In genomic region chr14:34634360-34634771, GRCh38 we compare ENCODE assay signal across 1 cellular context.
TF ChIP-seq lines count a peak whose summit lies in the region.
"Not testable (repeated sequence)": the region's sequence is repeated elsewhere in the genome, so short reads cannot be mapped to it uniquely, and the experiment has no call there.

No MANE protein-coding gene starts in this region.

TF ChIP-seq in K562, 482 proteins besides CTCF, POLR2A, EP300 and RAD21 (continues in another document):
- TF ChIP-seq ADNP (tag; IDR thresholded peaks at IDR 0.05) = peak; percentile 82
- TF ChIP-seq HDAC1 (IDR thresholded peaks at IDR 0.05) = peak in 1 of 2 experiments; percentile 41; a peak in 1 of 4 replicates
- peak; percentile 60; the same call in 1 of the 2 replicates for TF ChIP-seq SMARCE1 (IDR thresholded peaks at IDR 0.05)
- peak in 1 of 2 experiments; percentile 38; a peak in 1 of 4 replicates for TF ChIP-seq RCOR1 (IDR thresholded peaks at IDR 0.05; ENCODE audit: borderline replicate concordance in 1 of 2, low read depth in 2 of 2, low read length in 2 of 2)
- TF ChIP-seq CEBPG (CRISPR knock-in tag; IDR thresholded peaks at IDR 0.05) = peak; percentile 79
- TF ChIP-seq CEBPG (tag; conservative IDR thresholded peaks at IDR 0.05 in 1 of 2, IDR thresholded peaks at IDR 0.05 in 1 of 2) = peak in 1 of 2 experiments; percentile 77; a peak in 2 of 4 replicates
- 0 out of 4 replicates have a peak, but pooled peaks of 1 of the 2 experiments have one; percentile 28 for TF ChIP-seq MNT (conservative IDR thresholded peaks at IDR 0.05)
- peak; percentile 64; the same call in 1 of the 2 replicates for TF ChIP-seq MAX (CRISPR knock-in tag; IDR thresholded peaks at IDR 0.05)
- peak; percentile 54; the same call in 1 of the 2 replicates for TF ChIP-seq MYC (IDR thresholded peaks at IDR 0.05; ENCODE audit: low read depth, low read length)
- TF ChIP-seq MYC (CRISPR knock-in tag; IDR thresholded peaks at IDR 0.05; ENCODE audit: borderline replicate concordance, low read depth); NR2C2 (CRISPR knock-in tag; IDR thresholded peaks at IDR 0.05): not testable (repeated sequence)
- peak; percentile 68; the same call in 1 of the 2 replicates for TF ChIP-seq HDAC2 (IDR thresholded peaks at IDR 0.05)
- TF ChIP-seq NCOR1 (IDR thresholded peaks at IDR 0.05) = peak; percentile 56
- peak; percentile 65 for TF ChIP-seq CBFA2T2 (conservative IDR thresholded peaks at IDR 0.05)
- 0 out of 4 replicates have a peak, but pooled peaks of 1 of the 2 experiments have one; percentile 29 for TF ChIP-seq FOXK2 (conservative IDR thresholded peaks at IDR 0.05 in 1 of 2, IDR thresholded peaks at IDR 0.05 in 1 of 2; ENCODE audit: low read depth in 2 of 2)
- TF ChIP-seq TAL1 (IDR thresholded peaks at IDR 0.05) = peak; percentile 63; the same call in 1 of the 2 replicates
- peak; percentile 63 for TF ChIP-seq DPF2 (IDR thresholded peaks at IDR 0.05)
- 0 out of 2 replicates have a peak, but pooled peaks have one; percentile 17 for TF ChIP-seq CC2D1A (IDR thresholded peaks at IDR 0.05)
- peak; percentile 55; the same call in 1 of the 2 replicates for TF ChIP-seq ESRRA (IDR thresholded peaks at IDR 0.05; ENCODE audit: borderline replicate concordance, low read depth)
- TF ChIP-seq CXXC5 (CRISPR knock-in tag; IDR thresholded peaks at IDR 0.05) = peak; percentile 38; the same call in 1 of the 2 replicates
- peak; percentile 44 for TF ChIP-seq VEZF1 (CRISPR knock-in tag; IDR thresholded peaks at IDR 0.05)
- TF ChIP-seq RAD51 (IDR thresholded peaks at IDR 0.05; ENCODE audit: borderline replicate concordance, low read depth) = peak; percentile 25; the same call in 1 of the 2 replicates
- 0 out of 2 replicates have a peak, but pooled peaks have one; percentile 21 for TF ChIP-seq MTA2 (IDR thresholded peaks at IDR 0.05; ENCODE audit: low read depth)
- peak in 1 of 2 experiments; percentile 48 for TF ChIP-seq E2F6 (IDR thresholded peaks at IDR 0.05; ENCODE audit: borderline replicate concordance in 1 of 2, extremely low read depth in 1 of 2, insufficient read depth in 1 of 2, insufficient read length in 1 of 2, low read depth in 1 of 2, low read length in 1 of 2, poor library complexity in 1 of 2, severe bottlenecking in 1 of 2)
- TF ChIP-seq ZNF384 (IDR thresholded peaks at IDR 0.05; ENCODE audit: low read depth, low read length) = peak; percentile 91
- TF ChIP-seq MGA (IDR thresholded peaks at IDR 0.05) = peak; percentile 75
- peak; percentile 60; the same call in 1 of the 2 replicates for TF ChIP-seq SMARCA4 (IDR thresholded peaks at IDR 0.05)
- TF ChIP-seq MLLT1 (IDR thresholded peaks at IDR 0.05) = peak in 1 of 2 experiments; percentile 86; a peak in 1 of 4 replicates
- TF ChIP-seq PRDM10 (IDR thresholded peaks at IDR 0.05; ENCODE audit: partially characterized antibody) = peak; percentile 89
- peak; percentile 64; the same call in 1 of the 2 replicates for TF ChIP-seq NR2C2 (tag; IDR thresholded peaks at IDR 0.05)
- peak; percentile 59 for TF ChIP-seq ATF7 (IDR thresholded peaks at IDR 0.05)
- TF ChIP-seq HES1 (IDR thresholded peaks at IDR 0.05; ENCODE audit: low read depth) = 0 out of 2 replicates have a peak, but pooled peaks have one; percentile 11
- peak; percentile 84 for TF ChIP-seq L3MBTL2 (IDR thresholded peaks at IDR 0.05)
- TF ChIP-seq TBL1XR1 (IDR thresholded peaks at IDR 0.05; ENCODE audit: low read length in 2 of 2) = 0 out of 4 replicates have a peak, but pooled peaks of 1 of the 2 experiments have one; percentile 8
- peak; percentile 72 for TF ChIP-seq ARID1B (IDR thresholded peaks at IDR 0.05)
- TF ChIP-seq HDAC3 (IDR thresholded peaks at IDR 0.05; ENCODE audit: borderline replicate concordance, partially characterized antibody) = peak; percentile 35
- TF ChIP-seq NBN (IDR thresholded peaks at IDR 0.05; ENCODE audit: low read depth) = 0 out of 2 replicates have a peak, but pooled peaks have one; percentile 42
- 0 out of 2 replicates have a peak, but pooled peaks have one; percentile 34 for TF ChIP-seq CEBPB (tag; IDR thresholded peaks at IDR 0.05)
